In the genomic region with DNA sequence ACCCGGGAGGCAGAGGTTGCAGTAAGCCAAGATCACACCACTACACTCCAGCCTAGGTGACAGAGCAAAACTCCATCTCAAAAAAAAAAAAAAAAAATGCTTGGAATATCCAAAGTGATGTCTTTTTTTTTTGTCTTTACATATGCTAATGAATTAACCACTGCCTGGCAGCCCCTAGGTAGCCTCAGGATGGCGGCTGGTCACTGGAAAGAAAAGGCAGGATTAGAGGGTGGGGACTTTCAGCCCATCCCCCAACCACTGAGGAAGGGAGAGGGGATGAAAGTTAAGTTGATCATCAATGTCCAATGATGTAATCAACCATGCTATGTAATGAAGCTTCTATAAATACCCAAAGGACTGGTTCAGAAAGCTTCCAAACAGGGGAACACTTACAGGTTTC, we compare ENCODE assay signal across 2 cellular contexts.
TF ChIP-seq lines count a peak whose summit lies in the region.

No MANE protein-coding gene starts in this region.

TF ChIP-seq in GM23338, 12 proteins besides CTCF, POLR2A, EP300 and RAD21 (continues in another document):
- no peak for TF ChIP-seq JUNB (IDR thresholded peaks at IDR 0.05; ENCODE audit: unreplicated experiment)
- TF ChIP-seq ZNF331 (CRISPR knock-in tag; IDR thresholded peaks at IDR 0.05; ENCODE audit: low read depth): no peak
- TF ChIP-seq EZH2phosphoT487 (IDR thresholded peaks at IDR 0.05; ENCODE audit: unreplicated experiment): no peak
- TF ChIP-seq, protein P1, sequence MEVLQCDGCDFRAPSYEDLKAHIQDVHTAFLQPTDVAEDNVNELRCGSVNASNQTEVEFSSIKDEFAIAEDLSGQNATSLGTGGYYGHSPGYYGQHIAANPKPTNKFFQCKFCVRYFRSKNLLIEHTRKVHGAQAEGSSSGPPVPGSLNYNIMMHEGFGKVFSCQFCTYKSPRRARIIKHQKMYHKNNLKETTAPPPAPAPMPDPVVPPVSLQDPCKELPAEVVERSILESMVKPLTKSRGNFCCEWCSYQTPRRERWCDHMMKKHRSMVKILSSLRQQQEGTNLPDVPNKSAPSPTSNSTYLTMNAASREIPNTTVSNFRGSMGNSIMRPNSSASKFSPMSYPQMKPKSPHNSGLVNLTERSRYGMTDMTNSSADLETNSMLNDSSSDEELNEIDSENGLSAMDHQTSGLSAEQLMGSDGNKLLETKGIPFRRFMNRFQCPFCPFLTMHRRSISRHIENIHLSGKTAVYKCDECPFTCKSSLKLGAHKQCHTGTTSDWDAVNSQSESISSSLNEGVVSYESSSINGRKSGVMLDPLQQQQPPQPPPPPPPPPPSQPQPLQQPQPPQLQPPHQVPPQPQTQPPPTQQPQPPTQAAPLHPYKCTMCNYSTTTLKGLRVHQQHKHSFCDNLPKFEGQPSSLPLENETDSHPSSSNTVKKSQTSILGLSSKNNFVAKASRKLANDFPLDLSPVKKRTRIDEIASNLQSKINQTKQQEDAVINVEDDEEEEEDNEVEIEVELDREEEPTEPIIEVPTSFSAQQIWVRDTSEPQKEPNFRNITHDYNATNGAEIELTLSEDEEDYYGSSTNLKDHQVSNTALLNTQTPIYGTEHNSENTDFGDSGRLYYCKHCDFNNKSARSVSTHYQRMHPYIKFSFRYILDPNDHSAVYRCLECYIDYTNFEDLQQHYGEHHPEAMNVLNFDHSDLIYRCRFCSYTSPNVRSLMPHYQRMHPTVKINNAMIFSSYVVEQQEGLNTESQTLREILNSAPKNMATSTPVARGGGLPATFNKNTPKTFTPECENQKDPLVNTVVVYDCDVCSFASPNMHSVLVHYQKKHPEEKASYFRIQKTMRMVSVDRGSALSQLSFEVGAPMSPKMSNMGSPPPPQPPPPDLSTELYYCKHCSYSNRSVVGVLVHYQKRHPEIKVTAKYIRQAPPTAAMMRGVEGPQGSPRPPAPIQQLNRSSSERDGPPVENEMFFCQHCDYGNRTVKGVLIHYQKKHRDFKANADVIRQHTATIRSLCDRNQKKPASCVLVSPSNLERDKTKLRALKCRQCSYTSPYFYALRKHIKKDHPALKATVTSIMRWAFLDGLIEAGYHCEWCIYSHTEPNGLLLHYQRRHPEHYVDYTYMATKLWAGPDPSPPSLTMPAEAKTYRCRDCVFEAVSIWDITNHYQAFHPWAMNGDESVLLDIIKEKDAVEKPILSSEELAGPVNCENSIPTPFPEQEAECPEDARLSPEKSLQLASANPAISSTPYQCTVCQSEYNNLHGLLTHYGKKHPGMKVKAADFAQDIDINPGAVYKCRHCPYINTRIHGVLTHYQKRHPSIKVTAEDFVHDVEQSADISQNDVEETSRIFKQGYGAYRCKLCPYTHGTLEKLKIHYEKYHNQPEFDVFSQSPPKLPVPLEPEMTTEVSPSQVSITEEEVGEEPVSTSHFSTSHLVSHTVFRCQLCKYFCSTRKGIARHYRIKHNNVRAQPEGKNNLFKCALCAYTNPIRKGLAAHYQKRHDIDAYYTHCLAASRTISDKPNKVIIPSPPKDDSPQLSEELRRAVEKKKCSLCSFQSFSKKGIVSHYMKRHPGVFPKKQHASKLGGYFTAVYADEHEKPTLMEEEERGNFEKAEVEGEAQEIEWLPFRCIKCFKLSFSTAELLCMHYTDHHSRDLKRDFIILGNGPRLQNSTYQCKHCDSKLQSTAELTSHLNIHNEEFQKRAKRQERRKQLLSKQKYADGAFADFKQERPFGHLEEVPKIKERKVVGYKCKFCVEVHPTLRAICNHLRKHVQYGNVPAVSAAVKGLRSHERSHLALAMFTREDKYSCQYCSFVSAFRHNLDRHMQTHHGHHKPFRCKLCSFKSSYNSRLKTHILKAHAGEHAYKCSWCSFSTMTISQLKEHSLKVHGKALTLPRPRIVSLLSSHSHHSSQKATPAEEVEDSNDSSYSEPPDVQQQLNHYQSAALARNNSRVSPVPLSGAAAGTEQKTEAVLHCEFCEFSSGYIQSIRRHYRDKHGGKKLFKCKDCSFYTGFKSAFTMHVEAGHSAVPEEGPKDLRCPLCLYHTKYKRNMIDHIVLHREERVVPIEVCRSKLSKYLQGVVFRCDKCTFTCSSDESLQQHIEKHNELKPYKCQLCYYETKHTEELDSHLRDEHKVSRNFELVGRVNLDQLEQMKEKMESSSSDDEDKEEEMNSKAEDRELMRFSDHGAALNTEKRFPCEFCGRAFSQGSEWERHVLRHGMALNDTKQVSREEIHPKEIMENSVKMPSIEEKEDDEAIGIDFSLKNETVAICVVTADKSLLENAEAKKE (CRISPR knock-in tag; IDR thresholded peaks at IDR 0.05): no peak
- no peak for TF ChIP-seq STAT1 (IDR thresholded peaks at IDR 0.05; ENCODE audit: unreplicated experiment)
- no peak for TF ChIP-seq POLR2AphosphoS5 (IDR thresholded peaks at IDR 0.05; ENCODE audit: low read depth)
- TF ChIP-seq NANOG (IDR thresholded peaks at IDR 0.05; ENCODE audit: borderline replicate concordance): no peak
- TF ChIP-seq, protein P2, sequence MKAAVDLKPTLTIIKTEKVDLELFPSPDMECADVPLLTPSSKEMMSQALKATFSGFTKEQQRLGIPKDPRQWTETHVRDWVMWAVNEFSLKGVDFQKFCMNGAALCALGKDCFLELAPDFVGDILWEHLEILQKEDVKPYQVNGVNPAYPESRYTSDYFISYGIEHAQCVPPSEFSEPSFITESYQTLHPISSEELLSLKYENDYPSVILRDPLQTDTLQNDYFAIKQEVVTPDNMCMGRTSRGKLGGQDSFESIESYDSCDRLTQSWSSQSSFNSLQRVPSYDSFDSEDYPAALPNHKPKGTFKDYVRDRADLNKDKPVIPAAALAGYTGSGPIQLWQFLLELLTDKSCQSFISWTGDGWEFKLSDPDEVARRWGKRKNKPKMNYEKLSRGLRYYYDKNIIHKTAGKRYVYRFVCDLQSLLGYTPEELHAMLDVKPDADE (IDR thresholded peaks at IDR 0.05): no peak
- TF ChIP-seq ZNF114 (CRISPR knock-in tag; IDR thresholded peaks at IDR 0.05): no peak
- TF ChIP-seq, protein P3, sequence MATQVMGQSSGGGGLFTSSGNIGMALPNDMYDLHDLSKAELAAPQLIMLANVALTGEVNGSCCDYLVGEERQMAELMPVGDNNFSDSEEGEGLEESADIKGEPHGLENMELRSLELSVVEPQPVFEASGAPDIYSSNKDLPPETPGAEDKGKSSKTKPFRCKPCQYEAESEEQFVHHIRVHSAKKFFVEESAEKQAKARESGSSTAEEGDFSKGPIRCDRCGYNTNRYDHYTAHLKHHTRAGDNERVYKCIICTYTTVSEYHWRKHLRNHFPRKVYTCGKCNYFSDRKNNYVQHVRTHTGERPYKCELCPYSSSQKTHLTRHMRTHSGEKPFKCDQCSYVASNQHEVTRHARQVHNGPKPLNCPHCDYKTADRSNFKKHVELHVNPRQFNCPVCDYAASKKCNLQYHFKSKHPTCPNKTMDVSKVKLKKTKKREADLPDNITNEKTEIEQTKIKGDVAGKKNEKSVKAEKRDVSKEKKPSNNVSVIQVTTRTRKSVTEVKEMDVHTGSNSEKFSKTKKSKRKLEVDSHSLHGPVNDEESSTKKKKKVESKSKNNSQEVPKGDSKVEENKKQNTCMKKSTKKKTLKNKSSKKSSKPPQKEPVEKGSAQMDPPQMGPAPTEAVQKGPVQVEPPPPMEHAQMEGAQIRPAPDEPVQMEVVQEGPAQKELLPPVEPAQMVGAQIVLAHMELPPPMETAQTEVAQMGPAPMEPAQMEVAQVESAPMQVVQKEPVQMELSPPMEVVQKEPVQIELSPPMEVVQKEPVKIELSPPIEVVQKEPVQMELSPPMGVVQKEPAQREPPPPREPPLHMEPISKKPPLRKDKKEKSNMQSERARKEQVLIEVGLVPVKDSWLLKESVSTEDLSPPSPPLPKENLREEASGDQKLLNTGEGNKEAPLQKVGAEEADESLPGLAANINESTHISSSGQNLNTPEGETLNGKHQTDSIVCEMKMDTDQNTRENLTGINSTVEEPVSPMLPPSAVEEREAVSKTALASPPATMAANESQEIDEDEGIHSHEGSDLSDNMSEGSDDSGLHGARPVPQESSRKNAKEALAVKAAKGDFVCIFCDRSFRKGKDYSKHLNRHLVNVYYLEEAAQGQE (IDR thresholded peaks at IDR 0.05; ENCODE audit: unreplicated experiment): no peak

TF ChIP-seq in H1, 55 proteins besides CTCF, POLR2A, EP300 and RAD21:
- TF ChIP-seq SIX5 (IDR thresholded peaks at IDR 0.05; ENCODE audit: low read depth, low read length) (no peak), YY1 (IDR thresholded peaks at IDR 0.05; ENCODE audit: low read depth, low read length) (0 out of 2 replicates have a peak, but pooled peaks have one; percentile 45)
